In genomic region chr4:98656443-98656842, GRCh38 we compare ENCODE assay signal across 9 cellular contexts. TPM values are rescaled to one million over a fixed set of nuclear protein-coding genes. Genes with fewer than 3 reads are reported as not detected.
DNase-seq lines count a peak whose midpoint lies in the region; ATAC-seq and TF ChIP-seq lines count a peak whose summit lies in the region.
"Had no signal": no experiment of that assay in that cellular context is flagged by ENCODE, and none has a peak within 500 bp of the region (broad histone marks: within the 10 kb centered on the region; RNA-seq: fewer than 3 reads in every experiment).

No MANE protein-coding gene starts in this region.

- CTCF ChIA-PET in CD8-positive, alpha-beta T cell (lab: Charles Lee), result no interaction called here

- no peak for TF ChIP-seq CTCF in CD8-positive, alpha-beta T cell (IDR thresholded peaks at IDR 0.05)
- no peak for TF ChIP-seq CTCF in OCI-LY3 (IDR thresholded peaks at IDR 0.05; ENCODE audit: low read depth, low read length)

- H4K91ac ChIP-seq in neuronal stem cell (ENCODE audit: low read depth, low read length, poor library complexity), result no peak overlapping the region

- WGBS in neuronal stem cell (ENCODE audit: extremely low coverage in 2 of 2, insufficient read length in 2 of 2, insufficient replicate concordance in 1 of 2), 2 donors, result no CpG with 5 or more reads among the region's 5 CpGs

- no peak overlapping the region for H2BK5ac ChIP-seq in neuronal stem cell (ENCODE audit: low read length)

- H4K20me1 ChIP-seq in OCI-LY3 (ENCODE audit: insufficient read depth, low read length), result peaks cover 25% of the 10 kb centered on the region

- intact Hi-C loops in CD8-positive, alpha-beta T cell (cut with DNase I, micrococcal nuclease), result loop anchor here (2.0 to 10.0 kb wide), 4 partner anchors 14 to 898 kb away; partner anchors contain the start of gene STPG2 (in 1 of the 2)

- H3K9ac ChIP-seq in OCI-LY3 (ENCODE audit: low read length) (no peak overlapping the region), neuronal stem cell (ENCODE audit: low read depth, low read length, poor library complexity) (no peak overlapping the region)

- H3K4me1 ChIP-seq in CD8-positive, alpha-beta T cell (ENCODE audit: insufficient read depth, low read length), result peaks cover 35% of the 10 kb centered on the region
- H3K4me1 ChIP-seq in OCI-LY3 (ENCODE audit: low read length) (peaks cover 28% of the 10 kb centered on the region), neuronal stem cell (ENCODE audit: control insufficient read depth in 2 of 2, insufficient read depth in 1 of 2, low read depth in 1 of 2, low read length in 2 of 2) (peaks cover 7 to 9% of the 10 kb centered on the region in 2 donors)
- H3K4me1 ChIP-seq in effector memory CD4-positive, alpha-beta T cell (ENCODE audit: control insufficient read depth, insufficient read depth, low read length, poor library complexity, severe bottlenecking), result peaks cover 29% of the 10 kb centered on the region

- POLR2A ChIA-PET in CD8-positive, alpha-beta T cell (lab: Charles Lee), result no interaction called here

- H3K9me3 Mint-ChIP-seq in CD8-positive, alpha-beta T cell, result no peaks in the 10 kb centered on the region

- H4K8ac ChIP-seq in neuronal stem cell (ENCODE audit: low read depth, low read length), result no peak overlapping the region

- H2AFZ ChIP-seq in OCI-LY3 (ENCODE audit: low read depth, low read length) (no peak overlapping the region), neuronal stem cell (ENCODE audit: low read length) (peak overlapping the region; percentile 99)

- peaks cover 9% of the 10 kb centered on the region for H3K36me3 Mint-ChIP-seq in CD8-positive, alpha-beta T cell

- H3K4ac ChIP-seq in neuronal stem cell (ENCODE audit: low read length), result no peak overlapping the region

- H3K27ac ChIP-seq in CD8-positive, alpha-beta T cell (ENCODE audit: low read depth, low read length), result no peak overlapping the region
- H3K27ac ChIP-seq in OCI-LY3 (ENCODE audit: low read length) (no peak overlapping the region), neuronal stem cell (replicated peaks; ENCODE audit: low read length) (no peak overlapping the region)
- H3K27ac ChIP-seq in effector memory CD4-positive, alpha-beta T cell (ENCODE audit: insufficient read depth, low read length, poor library complexity, severe bottlenecking), result no peak overlapping the region

- no peak for DNase-seq in CD8-positive, alpha-beta T cell
- no peak for DNase-seq in effector memory CD4-positive, alpha-beta T cell
- DNase-seq in neuronal stem cell (ENCODE audit: low spot score) (no peak), NCI-H2107 (lab: John Stamatoyannopoulos, UW) (no peak), amygdala (lab: John Stamatoyannopoulos, UW) (no peak)
- DNase-seq: stimulated activated CD4-positive, alpha-beta T cell treated with anti-CD3 and anti-CD28 coated beads, Interleukin-4, amount 100 ng/mL, for 4 hours had no signal

- no peak for ATAC-seq in CD8-positive, alpha-beta T cell
- no peak for ATAC-seq in activated CD4-positive, CD25-positive, alpha-beta regulatory T cell treated with anti-CD3 and anti-CD28 coated beads, Interleukin-2, amount 50 U/mL, for 24 hours
- no peak for ATAC-seq in GM19467 (IDR thresholded peaks at IDR 0.05; ENCODE audit: unreplicated experiment)

- no peaks in the 10 kb centered on the region for H3K79me1 ChIP-seq in neuronal stem cell (ENCODE audit: low read depth, low read length)

- peak overlapping the region; percentile 97 for H3K4me3 Mint-ChIP-seq in CD8-positive, alpha-beta T cell

- peaks cover 67% of the 10 kb centered on the region for H3K79me2 ChIP-seq in OCI-LY3 (ENCODE audit: low read length)

- no peak overlapping the region for H3K4me3 ChIP-seq in CD8-positive, alpha-beta T cell (ENCODE audit: low read depth, low read length)
- H3K4me3 ChIP-seq in OCI-LY3 (ENCODE audit: low read length) (peak overlapping the region; percentile 96), neuronal stem cell (ENCODE audit: low read length in 2 of 2) (peak overlapping the region in 1 of 2 donors; percentile 61)
- H3K4me3 ChIP-seq in effector memory CD4-positive, alpha-beta T cell (ENCODE audit: insufficient read depth, low read depth, low read length, poor library complexity, severe bottlenecking), result peak overlapping the region; percentile 19

- H3K9me3 ChIP-seq in CD8-positive, alpha-beta T cell (ENCODE audit: low read length), result no peaks in the 10 kb centered on the region
- H3K9me3 ChIP-seq in OCI-LY3 (ENCODE audit: insufficient read depth, low read length) (no peaks in the 10 kb centered on the region), neuronal stem cell (replicated peaks in 1 of 2; ENCODE audit: control insufficient read depth in 2 of 2, insufficient read depth in 1 of 2, low read depth in 1 of 2, low read length in 2 of 2) (no peaks in the 10 kb centered on the region)
- H3K9me3 ChIP-seq in effector memory CD4-positive, alpha-beta T cell (ENCODE audit: control insufficient read depth, low read length), result no peaks in the 10 kb centered on the region

- peaks cover 69% of the 10 kb centered on the region for H3K4me1 Mint-ChIP-seq in CD8-positive, alpha-beta T cell (ENCODE audit: low read depth)

- H3K23ac ChIP-seq in neuronal stem cell (ENCODE audit: low read depth, low read length, poor library complexity), result no peak overlapping the region

- no peaks in the 10 kb centered on the region for H3K27me3 ChIP-seq in CD8-positive, alpha-beta T cell (ENCODE audit: insufficient read depth, low read length)
- 0 out of 2 replicates have a peak, but pooled peaks cover 6% of the 10 kb centered on the region for H3K27me3 ChIP-seq in OCI-LY3 (ENCODE audit: low read depth, low read length)
- H3K27me3 ChIP-seq in effector memory CD4-positive, alpha-beta T cell (replicated peaks; ENCODE audit: control insufficient read depth, insufficient read depth, low read length, poor library complexity, severe bottlenecking), result no peaks in the 10 kb centered on the region
- H3K27me3 ChIP-seq in neuronal stem cell (ENCODE audit: control insufficient read depth in 3 of 3, insufficient read depth in 3 of 3, low read depth in 1 of 3, low read length in 3 of 3), result peaks cover 0 to 27% (median 8%) of the 10 kb centered on the region in 3 experiments

- no peak overlapping the region for H2BK12ac ChIP-seq in neuronal stem cell (ENCODE audit: low read length)

- no peak overlapping the region for H2BK15ac ChIP-seq in neuronal stem cell (ENCODE audit: low read length)

- H2BK120ac ChIP-seq in neuronal stem cell (ENCODE audit: low read depth, low read length), result no peak overlapping the region

- no peak overlapping the region for H3K27ac Mint-ChIP-seq in CD8-positive, alpha-beta T cell

- no peak overlapping the region for H3K14ac ChIP-seq in neuronal stem cell (ENCODE audit: low read length)

- no peak overlapping the region for H3K18ac ChIP-seq in neuronal stem cell (ENCODE audit: low read length)

- no peaks in the 10 kb centered on the region for H3K36me3 ChIP-seq in CD8-positive, alpha-beta T cell (ENCODE audit: insufficient read depth, low read length)
- peaks cover 8% of the 10 kb centered on the region for H3K36me3 ChIP-seq in OCI-LY3 (replicated peaks; ENCODE audit: low read depth, low read length)
- H3K36me3 ChIP-seq in effector memory CD4-positive, alpha-beta T cell (ENCODE audit: control insufficient read depth, insufficient read depth, low read length), result no peaks in the 10 kb centered on the region
- no peaks in the 10 kb centered on the region for H3K36me3 ChIP-seq in neuronal stem cell (replicated peaks in 1 of 2; ENCODE audit: control insufficient read depth in 2 of 2, insufficient read depth in 2 of 2, low read length in 2 of 2)

- no peaks in the 10 kb centered on the region for H3K27me3 Mint-ChIP-seq in CD8-positive, alpha-beta T cell (ENCODE audit: low read depth)

- peak overlapping the region; percentile 88 for H3K4me2 ChIP-seq in OCI-LY3 (ENCODE audit: low read length)
- no peak overlapping the region for H3K4me2 ChIP-seq in neuronal stem cell (ENCODE audit: insufficient read depth, low read length, poor library complexity, severe bottlenecking)

- H2AK5ac ChIP-seq in neuronal stem cell (ENCODE audit: low read depth, low read length), result no peak overlapping the region

RNA-seq across cellular contexts. Expression of gene TSPAN5, which starts 2.0 kb away (rescaled TPM):
- 1 to 10 TPM; 1.6 to 1.9 TPM for total RNA-seq in CD8-positive, alpha-beta T cell
- polyA plus RNA-seq in neuronal stem cell (2013, experiment 1 of 2), result 21.5 TPM
- polyA plus RNA-seq in neuronal stem cell (2013, experiment 2 of 2), result 22.8 TPM
